Comparison of ENCODE assay signal across 8 cellular contexts in the genomic region with DNA sequence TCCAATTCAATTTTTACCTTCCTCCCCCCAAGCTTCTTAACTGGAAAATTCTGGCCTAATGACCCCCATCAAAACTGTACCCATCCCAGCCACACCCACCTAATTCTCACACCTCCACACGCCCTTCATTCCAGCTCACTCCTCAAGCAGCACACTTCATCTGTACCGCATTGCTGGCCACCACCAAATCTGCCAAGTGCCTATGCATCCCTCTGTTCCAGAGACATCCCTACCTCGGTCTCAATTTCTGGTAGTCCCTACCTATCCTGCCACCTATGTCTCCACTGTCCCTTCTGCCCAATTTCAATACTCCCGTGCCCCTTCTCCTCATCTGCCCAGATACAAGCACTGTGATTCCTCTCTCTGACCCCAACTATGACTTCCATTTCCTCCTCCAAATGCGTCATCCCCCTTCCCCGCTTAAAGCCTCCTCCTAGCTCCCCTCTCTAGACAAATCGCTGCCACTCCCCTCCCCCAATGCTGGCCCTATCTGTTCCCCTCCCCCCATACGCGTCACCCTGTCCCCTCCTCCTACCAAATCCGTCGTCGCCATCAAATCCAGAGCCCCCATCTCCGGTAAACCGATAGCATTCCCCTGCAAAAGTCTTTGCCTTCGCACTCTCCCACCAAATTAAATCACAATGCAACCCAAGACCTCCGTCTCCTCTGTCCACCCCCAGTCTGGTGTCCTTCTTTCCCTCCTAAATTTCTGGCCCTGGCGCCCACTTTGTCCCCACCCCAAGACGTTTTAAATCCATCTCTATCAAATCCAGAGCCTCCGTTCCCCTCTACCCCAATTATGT. TPM values are rescaled to one million over a fixed set of nuclear protein-coding genes. Genes with fewer than 3 reads are reported as not detected.
DNase-seq lines count a peak whose midpoint lies in the region; ATAC-seq and TF ChIP-seq lines count a peak whose summit lies in the region.

No MANE protein-coding gene starts in this region.

- H2BK20ac ChIP-seq in H9 (ENCODE audit: low read depth, low read length, poor library complexity, severe bottlenecking), result no peak overlapping the region

- H3K9me2 ChIP-seq in PC-9 (ENCODE audit: insufficient read depth), result no peaks in the 10 kb centered on the region

- no peak overlapping the region for H2BK5ac ChIP-seq in H9 (ENCODE audit: insufficient read length, low read length)

- no peak overlapping the region for H4K8ac ChIP-seq in H9 (replicated peaks; ENCODE audit: insufficient read length, low read depth, low read length)

- peaks cover 14% of the 10 kb centered on the region; the same call in 1 of the 2 replicates for H3K4me1 ChIP-seq in H9 (ENCODE audit: insufficient read depth, low read length)
- peaks cover 28% of the 10 kb centered on the region for H3K4me1 ChIP-seq in PC-9 (replicated peaks; ENCODE audit: insufficient read depth)

- H3K9me3 ChIP-seq in H9 (ENCODE audit: control insufficient read depth, low read depth, low read length), result no peaks in the 10 kb centered on the region
- H3K9me3 ChIP-seq in PC-9 (ENCODE audit: insufficient read depth, low read depth), result no peaks in the 10 kb centered on the region

- peaks cover 5 to 11% (median 5%) of the 10 kb centered on the region in 3 experiments; a peak in 5 of 7 replicates for H3K36me3 Mint-ChIP-seq in H9 (ENCODE audit: insufficient read depth in 1 of 3, low read depth in 3 of 3)
- H3K36me3 Mint-ChIP-seq in activated naive CD8-positive, alpha-beta T cell treated with anti-CD3 and anti-CD28 coated beads, Interleukin-2, amount 50 U/mL, for 24 hours (ENCODE audit: low read depth), result peaks cover 11% of the 10 kb centered on the region

- H2BK15ac ChIP-seq in H9 (ENCODE audit: low read depth, low read length), result no peak overlapping the region

- no CpG with 5 or more reads among the region's 19 CpGs for WGBS in H9 (ENCODE audit: extremely low coverage, insufficient read length, low lambda C conversion rate)

- H3K4me3 Mint-ChIP-seq in H9, result no peak overlapping the region
- H3K4me3 Mint-ChIP-seq in activated naive CD8-positive, alpha-beta T cell treated with anti-CD3 and anti-CD28 coated beads, Interleukin-2, amount 50 U/mL, for 24 hours, result no peak overlapping the region

- no TSS peak for BruUV-seq in PC-9 (replicated peaks; lab: Mats Ljungman, UMichigan)

- H3T11ph ChIP-seq in H9 (ENCODE audit: low read length), result no peak overlapping the region

- no peak overlapping the region for H3K23ac ChIP-seq in H9 (ENCODE audit: insufficient read length, low read depth, low read length)

- ATAC-seq in activated naive CD8-positive, alpha-beta T cell treated with anti-CD3 and anti-CD28 coated beads, Interleukin-2, amount 50 U/mL, for 24 hours, result peak; percentile 34
- no peak for ATAC-seq in GM19035 (IDR thresholded peaks at IDR 0.05; ENCODE audit: unreplicated experiment)

- peaks cover 15% of the 10 kb centered on the region for H3K36me3 ChIP-seq in PC-9 (ENCODE audit: low read depth)

- H2AFZ ChIP-seq in H9 (ENCODE audit: low read length), result no peak overlapping the region
- H2AFZ ChIP-seq in PC-9, result peak overlapping the region; percentile 96

- H3K27ac ChIP-seq in H9 (ENCODE audit: insufficient read length, low read depth, low read length) (no peak overlapping the region), PC-9 (peak overlapping the region; percentile 24; the same call in 1 of the 2 replicates), skin epidermis (peak overlapping the region in 19 of 21 experiments; percentile 94 to 100 (median 98))

- peak overlapping the region; percentile 71 for H3K14ac ChIP-seq in H9 (ENCODE audit: insufficient read depth, low read length)

- H3K27me3 Mint-ChIP-seq in H9 (ENCODE audit: low read depth), result no peaks in the 10 kb centered on the region
- no peaks in the 10 kb centered on the region for H3K27me3 Mint-ChIP-seq in activated naive CD8-positive, alpha-beta T cell treated with anti-CD3 and anti-CD28 coated beads, Interleukin-2, amount 50 U/mL, for 24 hours

- H3K4ac ChIP-seq in H9 (ENCODE audit: low read depth, low read length), result no peak overlapping the region

- TF ChIP-seq CTCF in H9 (conservative IDR thresholded peaks at IDR 0.05) (no peak), PC-9 (conservative IDR thresholded peaks at IDR 0.05) (no peak)

- H3K79me2 ChIP-seq in H9 (ENCODE audit: insufficient read depth, low read length) (peaks cover 48% of the 10 kb centered on the region; the same call in 1 of the 2 replicates), PC-9 (ENCODE audit: low read depth) (peaks cover 69% of the 10 kb centered on the region)

- CTCF ChIA-PET in PC-9 (lab: Charles Lee), result no interaction called here

- H3K23me2 ChIP-seq in H9 (ENCODE audit: insufficient read length, low read depth, low read length, poor library complexity, severe bottlenecking), result peaks cover 21% of the 10 kb centered on the region

- H4K20me1 ChIP-seq in H9 (ENCODE audit: control insufficient read depth, insufficient read depth, insufficient read length), result no peaks in the 10 kb centered on the region
- peaks cover 49% of the 10 kb centered on the region for H4K20me1 ChIP-seq in PC-9 (ENCODE audit: insufficient read depth)

- peak; percentile 79 for DNase-seq in H9
- peak in 1 of 2 experiments; percentile 31 for DNase-seq in PC-9
- peak; percentile 73 for DNase-seq in activated naive CD8-positive, alpha-beta T cell treated with anti-CD3 and anti-CD28 coated beads, Interleukin-2, amount 50 U/mL, for 24 hours
- DNase-seq in hepatic stellate cell (ENCODE audit: low spot score), result peak; percentile 85
- DNase-seq in NCI-H2107 (lab: John Stamatoyannopoulos, UW), result no peak
- DNase-seq in kidney glomerular epithelial cell (lab: John Stamatoyannopoulos, UW), result no peak

- H3K27me3 ChIP-seq in H9 (ENCODE audit: insufficient read depth, low read length), result no peaks in the 10 kb centered on the region
- H3K27me3 ChIP-seq in PC-9 (ENCODE audit: insufficient read depth, low read depth), result no peaks in the 10 kb centered on the region

- peak overlapping the region; percentile 88 for H3K9ac ChIP-seq in H9 (ENCODE audit: extremely low read depth, insufficient read length, low read length)

- H3K4me1 Mint-ChIP-seq in H9, result peaks cover 28 to 29% of the 10 kb centered on the region in 2 experiments
- peaks cover 30% of the 10 kb centered on the region for H3K4me1 Mint-ChIP-seq in activated naive CD8-positive, alpha-beta T cell treated with anti-CD3 and anti-CD28 coated beads, Interleukin-2, amount 50 U/mL, for 24 hours

- H3F3A ChIP-seq in PC-9 (ENCODE audit: insufficient read depth, low read depth), result peaks cover 16% of the 10 kb centered on the region; the same call in 1 of the 2 replicates

- intact Hi-C loops in PC-9 (cut with micrococcal nuclease; ENCODE audit: unreplicated experiment), result loop anchor here (2.0 kb wide), 1 partner anchor 36 kb away; no protein-coding TSS in a partner anchor

- no peak overlapping the region for H4K5ac ChIP-seq in H9 (ENCODE audit: insufficient read length, low read depth, low read length)

- H2AK5ac ChIP-seq in H9 (ENCODE audit: insufficient read length, low read length), result no peak overlapping the region

- peak overlapping the region; percentile 47 for H3K18ac ChIP-seq in H9 (ENCODE audit: insufficient read length, low read depth, low read length)

- no peak overlapping the region for H2BK12ac ChIP-seq in H9 (ENCODE audit: insufficient read length, low read depth, low read length)

- no peak overlapping the region for H4K91ac ChIP-seq in H9 (ENCODE audit: insufficient read length, low read depth, low read length)

- H3K4me3 ChIP-seq in PC-9 (peak overlapping the region; percentile 99), skin epidermis (peak overlapping the region; percentile 71 to 100 (median 93))

- H3K56ac ChIP-seq in H9 (ENCODE audit: insufficient read length, low read depth, low read length), result no peak overlapping the region

- H3K4me2 ChIP-seq in H9 (ENCODE audit: insufficient read depth, insufficient read length, low read length) (peak overlapping the region; percentile 78), PC-9 (peak overlapping the region; percentile 92)

- POLR2A ChIA-PET in PC-9 (lab: Charles Lee; ENCODE audit: unreplicated experiment), result interaction anchor here (0.5 to 0.7 kb wide), 3 partner anchors 8 to 562 kb away, joined by 3 read pairs; no protein-coding TSS in a partner anchor

- H3K79me1 ChIP-seq in H9 (ENCODE audit: insufficient read depth, low read depth, low read length, poor library complexity, severe bottlenecking), result no peaks in the 10 kb centered on the region

- H3K9me3 Mint-ChIP-seq in H9, result no peaks in the 10 kb centered on the region
- no peaks in the 10 kb centered on the region for H3K9me3 Mint-ChIP-seq in activated naive CD8-positive, alpha-beta T cell treated with anti-CD3 and anti-CD28 coated beads, Interleukin-2, amount 50 U/mL, for 24 hours

- no peak overlapping the region for H3K27ac Mint-ChIP-seq in H9
- no peak overlapping the region for H3K27ac Mint-ChIP-seq in activated naive CD8-positive, alpha-beta T cell treated with anti-CD3 and anti-CD28 coated beads, Interleukin-2, amount 50 U/mL, for 24 hours

- H2BK120ac ChIP-seq in H9 (ENCODE audit: low read depth, low read length, poor library complexity, severe bottlenecking), result peak overlapping the region; percentile 65

RNA-seq across cellular contexts. Expression of gene MTCH1, which starts 1.2 kb away (rescaled TPM):
- 200 and 205 TPM in 2 replicates for total RNA-seq in H9 (2021)
- 236 and 241 TPM in 2 replicates for total RNA-seq in PC-9 (2021)

RNA-seq across cellular contexts. Expression of gene FGD2, which starts 20.7 kb away (rescaled TPM):
- total RNA-seq in H9 (2021), result 0.09 and 0.13 TPM in 2 replicates
- 0.50 and 0.55 TPM in 2 replicates for total RNA-seq in PC-9 (2021)

RNA-seq across cellular contexts. Expression of gene PI16, which starts 30.2 kb away (rescaled TPM):
- not detected in 2 replicates for total RNA-seq in H9 (2021)
- total RNA-seq in PC-9 (2021), result 0.83 and 1.9 TPM in 2 replicates

Comparison
In these comparisons a context has a peak if more than half of its experiments do, and no peak if none do; other contexts are left out.
1. DNase-seq: peak in H9 (single experiment), activated naive CD8-positive, alpha-beta T cell treated with anti-CD3 and anti-CD28 coated beads, Interleukin-2, amount 50 U/mL, for 24 hours (single experiment) and hepatic stellate cell (single experiment); none in NCI-H2107 (single experiment) and kidney glomerular epithelial cell (single experiment).